Comparison of ENCODE assay signal across 10 cellular contexts in the genomic region with DNA sequence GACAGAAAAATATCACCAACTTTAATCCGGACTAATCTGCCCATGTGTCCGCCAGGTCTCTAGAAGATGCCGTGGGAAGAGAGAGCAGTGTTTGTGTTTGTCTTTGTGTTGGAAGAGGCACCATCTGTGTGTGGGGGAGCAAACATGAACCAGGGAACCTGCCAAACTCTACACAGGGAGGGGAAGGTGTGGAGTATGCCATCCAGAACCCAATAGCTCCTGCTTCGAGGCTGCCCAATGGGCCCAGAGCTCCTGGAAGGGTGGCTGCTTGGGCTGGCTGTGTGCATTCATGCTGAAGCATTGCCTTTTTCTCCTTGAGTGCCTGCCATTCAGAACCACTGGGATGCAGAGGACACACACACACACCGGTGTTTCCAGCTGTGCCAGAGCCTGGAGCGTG.
DNase-seq lines count a peak whose midpoint lies in the region; ATAC-seq and TF ChIP-seq lines count a peak whose summit lies in the region.
"Had no signal": no experiment of that assay in that cellular context is flagged by ENCODE, and none has a peak within 500 bp of the region (broad histone marks: within the 10 kb centered on the region; RNA-seq: fewer than 3 reads in every experiment).

No MANE protein-coding gene starts in this region.

- no peak for TF ChIP-seq POLR2A in gastrocnemius medialis (IDR thresholded peaks at IDR 0.05)

- no peaks in the 10 kb centered on the region for H3K36me3 ChIP-seq in gastrocnemius medialis
- H3K36me3 ChIP-seq: suprapubic skin had no signal

- CTCF ChIA-PET in WTC11 (lab: Charles Lee) = no interaction called here

- peaks cover 19 to 31% of the 10 kb centered on the region in 2 donors for H3K4me1 ChIP-seq in gastrocnemius medialis

- DNase-seq in NCI-H2081 (lab: John Stamatoyannopoulos, UW) (peak; percentile 47 to 86), NCI-H2081 treated with DMSO at 0.1 percent for 48 hours (lab: John Stamatoyannopoulos, UW) (no peak), NCI-H1694 treated with DMSO at 0.1 percent for 48 hours (lab: John Stamatoyannopoulos, UW) (peak; percentile 72), gastrocnemius medialis (no peak), SW 1271 (lab: John Stamatoyannopoulos, UW) (no peak), WTC11 (ENCODE audit: low spot score) (no peak), NCI-H187 treated with DMSO at 0.1 percent for 48 hours (lab: John Stamatoyannopoulos, UW) (no peak)

- H3K27ac Mint-ChIP-seq in activated naive CD8-positive, alpha-beta T cell = peak overlapping the region; percentile 92
- H3K27ac Mint-ChIP-seq in WTC11 = no peak overlapping the region

- in situ Hi-C loops in gastrocnemius medialis (cut with MboI; ENCODE audit: low sequenced_read_pairs in 4 of 4) = no loop called here

- intact Hi-C loops in gastrocnemius medialis (cut with DNase I; ENCODE audit: low total_unique reads) = no loop called here

- no peak for TF ChIP-seq CTCF in gastrocnemius medialis (IDR thresholded peaks at IDR 0.05 in 4 of 5, conservative IDR thresholded peaks at IDR 0.05 in 1 of 5)
- TF ChIP-seq CTCF in WTC11 (IDR thresholded peaks at IDR 0.05) = no peak

- H3K4me3 ChIP-seq in gastrocnemius medialis = no peak overlapping the region
- H3K4me3 ChIP-seq: mucosa of descending colon, suprapubic skin had no signal

- POLR2A ChIA-PET in WTC11 (lab: Charles Lee) = no interaction called here

- no peaks in the 10 kb centered on the region for H3K27me3 Mint-ChIP-seq in activated naive CD8-positive, alpha-beta T cell
- no peaks in the 10 kb centered on the region for H3K27me3 Mint-ChIP-seq in WTC11 (ENCODE audit: low read depth)

- ATAC-seq in gastrocnemius medialis (no peak), WTC11 (no peak)

- H3K9me3 ChIP-seq in gastrocnemius medialis = no peaks in the 10 kb centered on the region
- H3K9me3 ChIP-seq: mucosa of descending colon, suprapubic skin had no signal

- peak overlapping the region; percentile 51 for H3K4me3 Mint-ChIP-seq in activated naive CD8-positive, alpha-beta T cell
- H3K4me3 Mint-ChIP-seq in WTC11 = no peak overlapping the region

- peaks cover 1% of the 10 kb centered on the region for H3K9me3 Mint-ChIP-seq in activated naive CD8-positive, alpha-beta T cell (ENCODE audit: low read depth)
- no peaks in the 10 kb centered on the region for H3K9me3 Mint-ChIP-seq in WTC11

- peak overlapping the region; percentile 66 to 87 (median 78) for H3K27ac ChIP-seq in gastrocnemius medialis

- H3K4me1 Mint-ChIP-seq in activated naive CD8-positive, alpha-beta T cell (ENCODE audit: low read depth) = peaks cover 46% of the 10 kb centered on the region
- no peaks in the 10 kb centered on the region for H3K4me1 Mint-ChIP-seq in WTC11

- H3K36me3 Mint-ChIP-seq in activated naive CD8-positive, alpha-beta T cell = no peaks in the 10 kb centered on the region
- H3K36me3 Mint-ChIP-seq in WTC11 = no peaks in the 10 kb centered on the region

- H3K27me3 ChIP-seq in gastrocnemius medialis = no peaks in the 10 kb centered on the region
- H3K27me3 ChIP-seq: suprapubic skin had no signal

TF ChIP-seq in WTC11, 78 proteins besides CTCF, POLR2A, EP300 and RAD21:
- no peak for TF ChIP-seq ZNF232 (CRISPR knock-in tag; IDR thresholded peaks at IDR 0.05)
- TF ChIP-seq, protein P1, sequence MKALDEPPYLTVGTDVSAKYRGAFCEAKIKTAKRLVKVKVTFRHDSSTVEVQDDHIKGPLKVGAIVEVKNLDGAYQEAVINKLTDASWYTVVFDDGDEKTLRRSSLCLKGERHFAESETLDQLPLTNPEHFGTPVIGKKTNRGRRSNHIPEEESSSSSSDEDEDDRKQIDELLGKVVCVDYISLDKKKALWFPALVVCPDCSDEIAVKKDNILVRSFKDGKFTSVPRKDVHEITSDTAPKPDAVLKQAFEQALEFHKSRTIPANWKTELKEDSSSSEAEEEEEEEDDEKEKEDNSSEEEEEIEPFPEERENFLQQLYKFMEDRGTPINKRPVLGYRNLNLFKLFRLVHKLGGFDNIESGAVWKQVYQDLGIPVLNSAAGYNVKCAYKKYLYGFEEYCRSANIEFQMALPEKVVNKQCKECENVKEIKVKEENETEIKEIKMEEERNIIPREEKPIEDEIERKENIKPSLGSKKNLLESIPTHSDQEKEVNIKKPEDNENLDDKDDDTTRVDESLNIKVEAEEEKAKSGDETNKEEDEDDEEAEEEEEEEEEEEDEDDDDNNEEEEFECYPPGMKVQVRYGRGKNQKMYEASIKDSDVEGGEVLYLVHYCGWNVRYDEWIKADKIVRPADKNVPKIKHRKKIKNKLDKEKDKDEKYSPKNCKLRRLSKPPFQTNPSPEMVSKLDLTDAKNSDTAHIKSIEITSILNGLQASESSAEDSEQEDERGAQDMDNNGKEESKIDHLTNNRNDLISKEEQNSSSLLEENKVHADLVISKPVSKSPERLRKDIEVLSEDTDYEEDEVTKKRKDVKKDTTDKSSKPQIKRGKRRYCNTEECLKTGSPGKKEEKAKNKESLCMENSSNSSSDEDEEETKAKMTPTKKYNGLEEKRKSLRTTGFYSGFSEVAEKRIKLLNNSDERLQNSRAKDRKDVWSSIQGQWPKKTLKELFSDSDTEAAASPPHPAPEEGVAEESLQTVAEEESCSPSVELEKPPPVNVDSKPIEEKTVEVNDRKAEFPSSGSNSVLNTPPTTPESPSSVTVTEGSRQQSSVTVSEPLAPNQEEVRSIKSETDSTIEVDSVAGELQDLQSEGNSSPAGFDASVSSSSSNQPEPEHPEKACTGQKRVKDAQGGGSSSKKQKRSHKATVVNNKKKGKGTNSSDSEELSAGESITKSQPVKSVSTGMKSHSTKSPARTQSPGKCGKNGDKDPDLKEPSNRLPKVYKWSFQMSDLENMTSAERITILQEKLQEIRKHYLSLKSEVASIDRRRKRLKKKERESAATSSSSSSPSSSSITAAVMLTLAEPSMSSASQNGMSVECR (CRISPR knock-in tag; IDR thresholded peaks at IDR 0.05; ENCODE audit: borderline replicate concordance) = no peak
- no peak for TF ChIP-seq FOXK1 (CRISPR knock-in tag; IDR thresholded peaks at IDR 0.05)
- TF ChIP-seq, protein P2, sequence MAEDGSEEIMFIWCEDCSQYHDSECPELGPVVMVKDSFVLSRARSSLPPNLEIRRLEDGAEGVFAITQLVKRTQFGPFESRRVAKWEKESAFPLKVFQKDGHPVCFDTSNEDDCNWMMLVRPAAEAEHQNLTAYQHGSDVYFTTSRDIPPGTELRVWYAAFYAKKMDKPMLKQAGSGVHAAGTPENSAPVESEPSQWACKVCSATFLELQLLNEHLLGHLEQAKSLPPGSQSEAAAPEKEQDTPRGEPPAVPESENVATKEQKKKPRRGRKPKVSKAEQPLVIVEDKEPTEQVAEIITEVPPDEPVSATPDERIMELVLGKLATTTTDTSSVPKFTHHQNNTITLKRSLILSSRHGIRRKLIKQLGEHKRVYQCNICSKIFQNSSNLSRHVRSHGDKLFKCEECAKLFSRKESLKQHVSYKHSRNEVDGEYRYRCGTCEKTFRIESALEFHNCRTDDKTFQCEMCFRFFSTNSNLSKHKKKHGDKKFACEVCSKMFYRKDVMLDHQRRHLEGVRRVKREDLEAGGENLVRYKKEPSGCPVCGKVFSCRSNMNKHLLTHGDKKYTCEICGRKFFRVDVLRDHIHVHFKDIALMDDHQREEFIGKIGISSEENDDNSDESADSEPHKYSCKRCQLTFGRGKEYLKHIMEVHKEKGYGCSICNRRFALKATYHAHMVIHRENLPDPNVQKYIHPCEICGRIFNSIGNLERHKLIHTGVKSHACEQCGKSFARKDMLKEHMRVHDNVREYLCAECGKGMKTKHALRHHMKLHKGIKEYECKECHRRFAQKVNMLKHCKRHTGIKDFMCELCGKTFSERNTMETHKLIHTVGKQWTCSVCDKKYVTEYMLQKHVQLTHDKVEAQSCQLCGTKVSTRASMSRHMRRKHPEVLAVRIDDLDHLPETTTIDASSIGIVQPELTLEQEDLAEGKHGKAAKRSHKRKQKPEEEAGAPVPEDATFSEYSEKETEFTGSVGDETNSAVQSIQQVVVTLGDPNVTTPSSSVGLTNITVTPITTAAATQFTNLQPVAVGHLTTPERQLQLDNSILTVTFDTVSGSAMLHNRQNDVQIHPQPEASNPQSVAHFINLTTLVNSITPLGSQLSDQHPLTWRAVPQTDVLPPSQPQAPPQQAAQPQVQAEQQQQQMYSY (CRISPR knock-in tag; IDR thresholded peaks at IDR 0.05) = no peak

Comparison
In these comparisons a context has a peak if more than half of its experiments do, and no peak if none do; other contexts are left out.
1. DNase-seq: peak in NCI-H2081 (2 of 2) and NCI-H1694 treated with DMSO at 0.1 percent for 48 hours (single experiment); none in NCI-H2081 treated with DMSO at 0.1 percent for 48 hours (single experiment), gastrocnemius medialis (0 of 2), SW 1271 (0 of 2), WTC11 (single experiment) and NCI-H187 treated with DMSO at 0.1 percent for 48 hours (single experiment).